Comparison of ENCODE assay signal across 10 cellular contexts in the genomic region with DNA sequence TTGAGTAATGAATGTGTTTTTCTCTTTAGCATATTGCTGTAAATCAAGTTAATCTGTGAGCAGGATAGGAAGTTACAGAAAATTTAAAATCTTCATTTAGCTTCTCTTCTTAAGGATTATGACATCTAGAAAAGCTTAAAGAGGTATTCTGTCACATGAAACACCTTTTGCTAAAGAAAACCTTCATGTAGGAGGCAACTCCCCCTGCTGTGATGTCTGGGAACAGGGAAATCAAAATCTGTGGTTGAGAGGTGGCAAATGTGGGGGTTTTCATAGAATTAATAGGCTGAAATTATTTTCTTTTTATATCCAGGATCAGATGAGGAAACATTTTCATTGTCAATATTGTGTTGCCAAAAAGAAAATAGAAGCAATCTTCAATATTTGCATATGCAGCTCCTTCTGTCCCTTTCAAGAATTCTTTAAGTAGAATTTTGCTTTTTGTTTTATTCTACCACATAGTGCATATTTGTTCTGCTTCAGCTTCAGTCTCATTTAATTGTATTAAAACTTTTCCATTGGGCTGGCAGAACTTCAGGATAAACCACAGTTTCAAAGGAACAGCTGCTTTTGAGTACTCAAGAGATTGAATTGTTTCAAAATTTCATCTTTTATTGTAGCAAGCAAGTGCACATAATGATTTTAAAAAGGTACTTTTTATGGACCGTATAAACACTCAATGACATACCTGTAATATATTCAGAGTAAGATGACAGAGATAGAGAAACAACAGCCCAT.
DNase-seq lines count a peak whose midpoint lies in the region; ATAC-seq, FAIRE-seq and TF ChIP-seq lines count a peak whose summit lies in the region.
"Had no signal": no experiment of that assay in that cellular context is flagged by ENCODE, and none has a peak within 500 bp of the region (broad histone marks: within the 10 kb centered on the region; RNA-seq: fewer than 3 reads in every experiment).

No MANE protein-coding gene starts in this region.

- no peak overlapping the region for H2BK12ac ChIP-seq in H1 (ENCODE audit: low read depth, low read length)

- no peak overlapping the region for H3K23ac ChIP-seq in H1 (ENCODE audit: insufficient read length)

- H3K9ac ChIP-seq in OCI-LY3 (ENCODE audit: low read length) (no peak overlapping the region), H1 (replicated peaks in 1 of 4; ENCODE audit: extremely low read depth in 1 of 4, low read depth in 3 of 4, low read length in 3 of 4) (no peak overlapping the region)

- peak; percentile 48 to 60 for ATAC-seq in naive thymus-derived CD8-positive, alpha-beta T cell

- no peak overlapping the region for H2BK5ac ChIP-seq in H1 (ENCODE audit: low read depth, low read length)

- no peaks in the 10 kb centered on the region for H3K36me3 Mint-ChIP-seq in naive thymus-derived CD8-positive, alpha-beta T cell

- H3K4me2 ChIP-seq in OCI-LY3 (ENCODE audit: low read length) (no peak overlapping the region), H1 (ENCODE audit: insufficient read depth in 1 of 2, low read depth in 2 of 2, low read length in 2 of 2) (no peak overlapping the region)

- no peaks in the 10 kb centered on the region for H3K9me3 Mint-ChIP-seq in naive thymus-derived CD8-positive, alpha-beta T cell

- CTCF ChIA-PET in H1 (lab: Charles Lee; ENCODE audit: partially characterized antibody) = interaction anchor here (0.6 to 1.8 kb wide), 22 partner anchors 9 to 663 kb away, joined by 3 to 6 read pairs (median 3); no protein-coding TSS in a partner anchor

- H3K18ac ChIP-seq in H1 (ENCODE audit: extremely low read depth, low read length) = no peak overlapping the region

- TF ChIP-seq CTCF in OCI-LY3 (IDR thresholded peaks at IDR 0.05; ENCODE audit: low read depth, low read length) (peak; percentile 50), H1 (IDR thresholded peaks at IDR 0.05; ENCODE audit: control extremely low read depth in 1 of 3, insufficient read depth in 1 of 3, low read depth in 1 of 3, low read length in 3 of 3) (no peak)

- no peak overlapping the region for H2BK15ac ChIP-seq in H1 (ENCODE audit: low read length)

- H3K27ac ChIP-seq in OCI-LY3 (ENCODE audit: low read length) (no peak overlapping the region), H1 (ENCODE audit: low read depth, low read length) (no peak overlapping the region)

- no peak overlapping the region for H3K4ac ChIP-seq in H1 (replicated peaks; ENCODE audit: insufficient read length, low read depth, low read length)

- 71% methylated on average over 1 of the region's 1 CpG; no CpG with 5 or more reads in 1 of the 2 experiments for WGBS in H1 (ENCODE audit: extremely low coverage in 1 of 2, insufficient coverage in 1 of 2, insufficient read length in 1 of 2, insufficient replicate concordance in 2 of 2, low coverage in 1 of 2, low lambda C conversion rate in 2 of 2, missing lambda C conversion rate in 1 of 2), 2 experiments

- no peaks in the 10 kb centered on the region for H3K9me3 ChIP-seq in OCI-LY3 (ENCODE audit: insufficient read depth, low read length)
- H3K9me3 ChIP-seq in H1 (ENCODE audit: insufficient read depth in 2 of 2, low read depth in 1 of 2, low read length in 1 of 2) = no peaks in the 10 kb centered on the region

- DNase-seq in NCI-H1105 treated with DMSO at 0.1 percent for 48 hours (lab: John Stamatoyannopoulos, UW) (peak; percentile 19), NCI-H1105 (lab: John Stamatoyannopoulos, UW) (no peak), H1 (ENCODE audit: low read depth in 1 of 2, low spot score in 2 of 2) (no peak), COLO668 (lab: John Stamatoyannopoulos, UW; ENCODE audit: unreplicated experiment) (no peak), HPDE6-E6E7 (ENCODE audit: extremely low spot score) (no peak), superior temporal gyrus (ENCODE audit: extremely low spot score) (no peak)
- peak in 5 of 10 donors; percentile 9 to 47 (median 35) for DNase-seq in naive thymus-derived CD8-positive, alpha-beta T cell
- DNase-seq: NCI-H748 treated with DMSO at 0.1 percent for 48 hours had no signal

- no peaks in the 10 kb centered on the region for H3K36me3 ChIP-seq in OCI-LY3 (replicated peaks; ENCODE audit: low read depth, low read length)
- no peaks in the 10 kb centered on the region for H3K36me3 ChIP-seq in H1 (ENCODE audit: control insufficient read depth in 2 of 4, insufficient read depth in 4 of 4, low read length in 3 of 4)

- H3K23me2 ChIP-seq in H1 (ENCODE audit: low read depth, low read length) = no peaks in the 10 kb centered on the region

- no peak overlapping the region for H3K27ac Mint-ChIP-seq in naive thymus-derived CD8-positive, alpha-beta T cell

- no peak overlapping the region for H2AK5ac ChIP-seq in H1 (ENCODE audit: low read depth, low read length)

- H3K27me3 ChIP-seq in OCI-LY3 (ENCODE audit: low read depth, low read length) (no peaks in the 10 kb centered on the region), H1 (replicated peaks in 1 of 4; ENCODE audit: control insufficient read depth in 3 of 4, extremely low read depth in 1 of 4, insufficient read depth in 3 of 4, low read length in 3 of 4) (no peaks in the 10 kb centered on the region)

- no peak overlapping the region for H2BK120ac ChIP-seq in H1 (replicated peaks; ENCODE audit: low read depth, low read length)

- no peaks in the 10 kb centered on the region for H4K20me1 ChIP-seq in OCI-LY3 (ENCODE audit: insufficient read depth, low read length)
- H4K20me1 ChIP-seq in H1 (replicated peaks in 1 of 2; ENCODE audit: control insufficient read depth in 1 of 2, insufficient read depth in 2 of 2, low read length in 2 of 2) = no peaks in the 10 kb centered on the region

- H4K5ac ChIP-seq in H1 (ENCODE audit: insufficient read length, low read depth, low read length) = no peak overlapping the region

- H3K79me2 ChIP-seq in OCI-LY3 (ENCODE audit: low read length) (no peaks in the 10 kb centered on the region), H1 (ENCODE audit: control insufficient read depth in 1 of 2, insufficient read depth in 2 of 2, low read length in 2 of 2) (no peaks in the 10 kb centered on the region)

- TF ChIP-seq EP300 in H1 (IDR thresholded peaks at IDR 0.05; ENCODE audit: borderline replicate concordance in 1 of 2, low read depth in 2 of 2, low read length in 2 of 2) = no peak

- H3K4me1 ChIP-seq in OCI-LY3 (ENCODE audit: low read length) = 0 out of 2 replicates have a peak, but pooled peaks cover 4% of the 10 kb centered on the region
- H3K4me1 ChIP-seq in H1 (replicated peaks in 1 of 4; ENCODE audit: control insufficient read depth in 3 of 4, insufficient read depth in 4 of 4, low read length in 3 of 4) = peaks cover 0 to 2% (median 0%) of the 10 kb centered on the region in 4 experiments; a peak in 1 of 7 replicates

- no peak overlapping the region for H4K91ac ChIP-seq in H1 (replicated peaks; ENCODE audit: insufficient read length, low read length)

- POLR2A ChIA-PET in H1 (lab: Charles Lee; ENCODE audit: partially characterized antibody) = no interaction called here
- POLR2A ChIA-PET in naive thymus-derived CD8-positive, alpha-beta T cell (lab: Charles Lee) = interaction anchor here (1.2 to 2.8 kb wide), 6 partner anchors 69 to 478 kb away, joined by 4 to 18 read pairs (median 6); a partner anchor contains a TSS

- H3K4me3 Mint-ChIP-seq in naive thymus-derived CD8-positive, alpha-beta T cell = peak overlapping the region in 3 of 10 donors; percentile 1 to 36 (median 10)

- H3K4me3 ChIP-seq in OCI-LY3 (ENCODE audit: low read length) (no peak overlapping the region), H1 (ENCODE audit: extremely low read depth in 1 of 4, insufficient read depth in 2 of 4, low read depth in 3 of 4, low read length in 4 of 4) (no peak overlapping the region)

- H2BK20ac ChIP-seq in H1 (ENCODE audit: low read length) = no peak overlapping the region

- H3K27me3 Mint-ChIP-seq in naive thymus-derived CD8-positive, alpha-beta T cell = no peaks in the 10 kb centered on the region

- H3K14ac ChIP-seq in H1 (ENCODE audit: insufficient read length) = no peak overlapping the region

- peak; percentile 10 to 34; a peak in 3 of 4 replicates for TF ChIP-seq RAD21 in H1 (IDR thresholded peaks at IDR 0.05 in 1 of 2, conservative IDR thresholded peaks at IDR 0.05 in 1 of 2; ENCODE audit: low read depth in 2 of 2, low read length in 2 of 2)

- no peak overlapping the region for H4K8ac ChIP-seq in H1 (ENCODE audit: extremely low read depth, insufficient read depth, low read length)

- H2AFZ ChIP-seq in OCI-LY3 (ENCODE audit: low read depth, low read length) (0 out of 2 replicates have a peak overlapping the region, but pooled peaks have one; percentile 42), H1 (ENCODE audit: low read length) (no peak overlapping the region)

- FAIRE-seq in H1 (lab: Jason Lieb, UNC) = no peak
- FAIRE-seq: HTR-8/SVneo had no signal

- TF ChIP-seq POLR2A in H1 (IDR thresholded peaks at IDR 0.05; ENCODE audit: control extremely low read depth in 1 of 2, low read depth in 2 of 2, low read length in 2 of 2) = no peak

- H3K56ac ChIP-seq in H1 (replicated peaks; ENCODE audit: insufficient read length, low read depth, low read length) = no peak overlapping the region

- no peaks in the 10 kb centered on the region for H3K79me1 ChIP-seq in H1 (ENCODE audit: low read depth, low read length)

- H3K4me1 Mint-ChIP-seq in naive thymus-derived CD8-positive, alpha-beta T cell = peaks cover 28 to 55% (median 48%) of the 10 kb centered on the region in 4 donors

TF ChIP-seq in H1, 55 proteins besides CTCF, POLR2A, EP300 and RAD21:
- TF ChIP-seq, protein P1, sequence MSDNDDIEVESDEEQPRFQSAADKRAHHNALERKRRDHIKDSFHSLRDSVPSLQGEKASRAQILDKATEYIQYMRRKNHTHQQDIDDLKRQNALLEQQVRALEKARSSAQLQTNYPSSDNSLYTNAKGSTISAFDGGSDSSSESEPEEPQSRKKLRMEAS (IDR thresholded peaks at IDR 0.05) = no peak
